Comparison of ENCODE assay signal across 18 cellular contexts in genomic region chr11:122126024-122126678, GRCh38. TPM values are rescaled to one million over a fixed set of nuclear protein-coding genes. Genes with fewer than 3 reads are reported as not detected.
A peak's percentile ranks its signal among the peaks of the same experiment; 100 is the strongest.
DNase-seq lines count a peak whose midpoint lies in the region; ATAC-seq and TF ChIP-seq lines count a peak whose summit lies in the region.
"Had no signal": no experiment of that assay in that cellular context is flagged by ENCODE, and none has a peak within 500 bp of the region (broad histone marks: within the 10 kb centered on the region; RNA-seq: fewer than 3 reads in every experiment).

No MANE protein-coding gene starts in this region.

- no peak for TF ChIP-seq CTCF in brain (conservative IDR thresholded peaks at IDR 0.05)

- no peak for DNase-seq in activated CD4-positive, alpha-beta T cell treated with anti-CD3 and anti-CD28 coated beads, Interleukin-2, amount 10 ng/mL, durations not matched to agents 7 days and 5 days
- no peak for DNase-seq in activated CD4-positive, alpha-beta T cell treated with anti-CD3 and anti-CD28 coated beads for 48 hours
- DNase-seq in midbrain (lab: John Stamatoyannopoulos, UW), result peak; percentile 36
- DNase-seq in activated CD4-positive, CD25-positive, alpha-beta regulatory T cell (lab: John Stamatoyannopoulos, UW), result no peak
- DNase-seq: 8988T, C1 segment of cervical spinal cord, DMS 273 treated with DMSO at 0.1 percent for 48 hours, H9, NCI-H1436, NCI-H2081 treated with DMSO at 0.1 percent for 48 hours, NCI-H226, NCI-H526 treated with DMSO at 0.1 percent for 48 hours had no signal

- H3K27ac ChIP-seq in temporal lobe (ENCODE audit: low read depth, low read length), result peak overlapping the region; percentile 76

- no peak overlapping the region for H3K4me3 Mint-ChIP-seq in activated CD4-positive, alpha-beta T cell treated with anti-CD3 and anti-CD28 coated beads, Interleukin-2, amount 10 ng/mL, durations not matched to agents 7 days and 5 days
- no peak overlapping the region for H3K4me3 Mint-ChIP-seq in brain
- H3K4me3 Mint-ChIP-seq: H9 had no signal

- no peaks in the 10 kb centered on the region for H3K9me3 Mint-ChIP-seq in activated CD4-positive, alpha-beta T cell treated with anti-CD3 and anti-CD28 coated beads, Interleukin-2, amount 10 ng/mL, durations not matched to agents 7 days and 5 days
- H3K9me3 Mint-ChIP-seq in brain, result peaks cover 0 to 7% (median 0%) of the 10 kb centered on the region in 5 experiments
- H3K9me3 Mint-ChIP-seq: H9 had no signal

- H3K36me3 Mint-ChIP-seq in activated CD4-positive, alpha-beta T cell treated with anti-CD3 and anti-CD28 coated beads, Interleukin-2, amount 10 ng/mL, durations not matched to agents 7 days and 5 days (ENCODE audit: low read depth), result no peaks in the 10 kb centered on the region
- peaks cover 4% of the 10 kb centered on the region for H3K36me3 Mint-ChIP-seq in brain

- H3K27ac Mint-ChIP-seq in activated CD4-positive, alpha-beta T cell treated with anti-CD3 and anti-CD28 coated beads, Interleukin-2, amount 10 ng/mL, durations not matched to agents 7 days and 5 days, result peak overlapping the region; percentile 32
- H3K27ac Mint-ChIP-seq in brain, result peak overlapping the region in 3 of 5 experiments; percentile 14 to 25 (median 16)
- H3K27ac Mint-ChIP-seq: H9 had no signal

- H3K27me3 Mint-ChIP-seq in activated CD4-positive, alpha-beta T cell treated with anti-CD3 and anti-CD28 coated beads, Interleukin-2, amount 10 ng/mL, durations not matched to agents 7 days and 5 days, result peaks cover 3% of the 10 kb centered on the region
- no peaks in the 10 kb centered on the region for H3K27me3 Mint-ChIP-seq in brain

- POLR2A ChIA-PET in activated CD4-positive, alpha-beta T cell treated with anti-CD3 and anti-CD28 coated beads, Interleukin-2, amount 10 ng/mL, durations not matched to agents 7 days and 5 days (lab: Charles Lee), result no interaction called here

- ATAC-seq in HG03095 (IDR thresholded peaks at IDR 0.05; ENCODE audit: unreplicated experiment) (no peak), GM21529 (IDR thresholded peaks at IDR 0.05; ENCODE audit: unreplicated experiment) (no peak)
- ATAC-seq: Right ventricle myocardium inferior had no signal

- CTCF ChIA-PET in activated CD4-positive, alpha-beta T cell treated with anti-CD3 and anti-CD28 coated beads, Interleukin-2, amount 10 ng/mL, durations not matched to agents 7 days and 5 days (lab: Charles Lee), result interaction anchor here (0.6 kb wide), 1 partner anchor 12 kb away, joined by 4 read pairs; no protein-coding TSS in a partner anchor

- no peaks in the 10 kb centered on the region for H3K4me1 Mint-ChIP-seq in activated CD4-positive, alpha-beta T cell treated with anti-CD3 and anti-CD28 coated beads, Interleukin-2, amount 10 ng/mL, durations not matched to agents 7 days and 5 days
- peaks cover 17% of the 10 kb centered on the region for H3K4me1 Mint-ChIP-seq in brain

RNA-seq across cellular contexts. Expression of gene BLID, which starts 10.1 kb away (rescaled TPM):
- not detected for total RNA-seq in activated CD4-positive, alpha-beta T cell treated with anti-CD3 and anti-CD28 coated beads, Interleukin-2, amount 10 ng/mL, durations not matched to agents 7 days and 5 days
- polyA plus RNA-seq in brain (ENCODE audit: insufficient read depth, low read depth, low replicate concordance), result not detected
- 5.9 TPM for total RNA-seq in temporal lobe
- total RNA-seq: H9, HT-29, Right ventricle myocardium inferior had no signal
